35 cellular contexts compared by ENCODE assay signal in the genomic region with DNA sequence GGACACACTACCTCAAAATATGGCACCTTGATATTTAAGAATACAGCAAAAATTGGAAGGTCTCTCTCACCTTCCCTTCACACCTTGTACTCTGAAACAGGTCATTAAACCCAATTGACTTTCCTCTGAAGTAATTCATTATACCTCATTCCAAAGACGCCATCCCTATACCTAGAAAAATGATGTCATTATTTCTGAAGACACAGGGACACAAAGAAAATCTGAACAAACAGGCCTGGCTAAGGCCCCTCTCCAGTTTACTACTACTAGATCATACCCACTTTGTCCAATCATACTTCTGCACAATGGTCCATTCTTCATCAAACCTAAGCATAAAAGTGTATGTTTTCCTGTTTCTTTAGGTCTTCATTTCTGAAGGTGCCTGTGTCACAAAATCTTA.
A peak's percentile ranks its signal among the peaks of the same experiment; 100 is the strongest.
DNase-seq lines count a peak whose midpoint lies in the region; ATAC-seq, FAIRE-seq and TF ChIP-seq lines count a peak whose summit lies in the region.
"Had no signal": no experiment of that assay in that cellular context is flagged by ENCODE, and none has a peak within 500 bp of the region (broad histone marks: within the 10 kb centered on the region; RNA-seq: fewer than 3 reads in every experiment).

No MANE protein-coding gene starts in this region.

- peak overlapping the region; percentile 26 for H3K27ac Mint-ChIP-seq in activated CD4-positive, alpha-beta memory T cell treated with anti-CD3 and anti-CD28 coated beads, Interleukin-2, amount 10 ng/mL, durations not matched to agents 7 days and 5 days
- H3K27ac Mint-ChIP-seq in activated CD4-positive, alpha-beta memory T cell treated with anti-CD3 and anti-CD28 coated beads for 36 hours: no peak overlapping the region
- H3K27ac Mint-ChIP-seq: B cell; CD14-positive monocyte; CD4-positive, alpha-beta memory T cell; CD4-positive, alpha-beta T cell; CD4-positive, CD25-positive, alpha-beta regulatory T cell; CD8-positive, alpha-beta memory T cell; CD8-positive, alpha-beta T cell had no signal

- POLR2A ChIA-PET in activated CD4-positive, alpha-beta memory T cell treated with anti-CD3 and anti-CD28 coated beads, Interleukin-2, amount 10 ng/mL, durations not matched to agents 7 days and 5 days (lab: Charles Lee): no interaction called here
- POLR2A ChIA-PET in activated CD4-positive, alpha-beta memory T cell treated with anti-CD3 and anti-CD28 coated beads for 36 hours (lab: Charles Lee): no interaction called here
- POLR2A ChIA-PET in HepG2 (lab: Yijun Ruan, JAX): no interaction called here
- POLR2A ChIA-PET in HEK293 (lab: Yijun Ruan, JAX): no interaction called here

- H3K36me3 Mint-ChIP-seq in activated CD4-positive, alpha-beta memory T cell treated with anti-CD3 and anti-CD28 coated beads, Interleukin-2, amount 10 ng/mL, durations not matched to agents 7 days and 5 days (ENCODE audit: low read depth): no peaks in the 10 kb centered on the region
- H3K36me3 Mint-ChIP-seq in activated CD4-positive, alpha-beta memory T cell treated with anti-CD3 and anti-CD28 coated beads for 36 hours: no peaks in the 10 kb centered on the region
- H3K36me3 Mint-ChIP-seq: CD14-positive monocyte; CD4-positive, alpha-beta memory T cell; CD4-positive, CD25-positive, alpha-beta regulatory T cell; CD8-positive, alpha-beta memory T cell; CD8-positive, alpha-beta T cell had no signal

- no peak overlapping the region for H3K4me3 ChIP-seq in HepG2 (replicated peaks in 1 of 3; ENCODE audit: insufficient read depth in 1 of 3, low read depth in 2 of 3, low read length in 3 of 3)
- H3K4me3 ChIP-seq in right lobe of liver: no peak overlapping the region
- H3K4me3 ChIP-seq in HEK293 (ENCODE audit: low read depth, low read length): no peak overlapping the region
- H3K4me3 ChIP-seq: A549; BLaER1; BLaER1 treated with 17β-estradiol and CSF1 and Interleukin-3, amounts not matched to agents 10 nM and 100 nM had no signal

- H3K27ac ChIP-seq in HepG2 (ENCODE audit: extremely low read length, insufficient read depth, low read length) (no peak overlapping the region), right lobe of liver (no peak overlapping the region), HEK293 (ENCODE audit: extremely low read depth, low read depth, low read length) (no peak overlapping the region)
- H3K27ac ChIP-seq: 22Rv1; A549; BLaER1; BLaER1 treated with 17β-estradiol and CSF1 and Interleukin-3, amounts not matched to agents 10 nM and 100 nM; C4-2B had no signal

- no peak overlapping the region for H2AFZ ChIP-seq in HepG2 (ENCODE audit: low read length)

- 0% methylated on average over 1 of the region's 1 CpG for WGBS in HepG2 (ENCODE audit: low lambda C conversion rate)
- WGBS in right lobe of liver (ENCODE audit: insufficient coverage, low coverage, low lambda C conversion rate, missing lambda C conversion rate): 64% methylated on average over 1 of the region's 1 CpG

- no peak for TF ChIP-seq RAD21 in HepG2 (CRISPR knock-in tag; IDR thresholded peaks at IDR 0.05)

- H3K4me1 ChIP-seq in HepG2 (ENCODE audit: insufficient read depth, low read length) (no peaks in the 10 kb centered on the region), right lobe of liver (no peaks in the 10 kb centered on the region), HEK293 (ENCODE audit: control insufficient read depth, insufficient read depth, low read length) (no peaks in the 10 kb centered on the region)
- H3K4me1 ChIP-seq: A549, BE2C, BLaER1, Caco-2 had no signal

- no peak overlapping the region for H3K4me3 Mint-ChIP-seq in activated CD4-positive, alpha-beta memory T cell treated with anti-CD3 and anti-CD28 coated beads, Interleukin-2, amount 10 ng/mL, durations not matched to agents 7 days and 5 days
- no peak overlapping the region for H3K4me3 Mint-ChIP-seq in activated CD4-positive, alpha-beta memory T cell treated with anti-CD3 and anti-CD28 coated beads for 36 hours
- H3K4me3 Mint-ChIP-seq: B cell; CD14-positive monocyte; CD4-positive, alpha-beta memory T cell; CD4-positive, alpha-beta T cell; CD4-positive, CD25-positive, alpha-beta regulatory T cell; CD8-positive, alpha-beta memory T cell; CD8-positive, alpha-beta T cell had no signal

- no TSS peak for BruUV-seq in HepG2 (replicated peaks; lab: Mats Ljungman, UMichigan)

- H3K9ac ChIP-seq in HepG2 (ENCODE audit: insufficient read depth, low read depth, low read length): no peak overlapping the region
- H3K9ac ChIP-seq: BLaER1; BLaER1 treated with 17β-estradiol and CSF1 and Interleukin-3, amounts not matched to agents 10 nM and 100 nM had no signal

- peaks cover 13% of the 10 kb centered on the region for H3K9me3 Mint-ChIP-seq in activated CD4-positive, alpha-beta memory T cell treated with anti-CD3 and anti-CD28 coated beads, Interleukin-2, amount 10 ng/mL, durations not matched to agents 7 days and 5 days
- peaks cover 24% of the 10 kb centered on the region for H3K9me3 Mint-ChIP-seq in activated CD4-positive, alpha-beta memory T cell treated with anti-CD3 and anti-CD28 coated beads for 36 hours
- H3K9me3 Mint-ChIP-seq: CD4-positive, alpha-beta T cell had no signal

- H3K27me3 Mint-ChIP-seq in activated CD4-positive, alpha-beta memory T cell treated with anti-CD3 and anti-CD28 coated beads, Interleukin-2, amount 10 ng/mL, durations not matched to agents 7 days and 5 days: no peaks in the 10 kb centered on the region
- no peaks in the 10 kb centered on the region for H3K27me3 Mint-ChIP-seq in activated CD4-positive, alpha-beta memory T cell treated with anti-CD3 and anti-CD28 coated beads for 36 hours
- H3K27me3 Mint-ChIP-seq: B cell; CD4-positive, alpha-beta memory T cell; CD4-positive, alpha-beta T cell; CD4-positive, CD25-positive, alpha-beta regulatory T cell; CD8-positive, alpha-beta memory T cell had no signal

- FAIRE-seq in HepG2 (lab: Jason Lieb, UNC): no peak
- FAIRE-seq: A204.1, D721Med had no signal

- CTCF ChIA-PET in activated CD4-positive, alpha-beta memory T cell treated with anti-CD3 and anti-CD28 coated beads, Interleukin-2, amount 10 ng/mL, durations not matched to agents 7 days and 5 days (lab: Charles Lee): no interaction called here
- CTCF ChIA-PET in activated CD4-positive, alpha-beta memory T cell treated with anti-CD3 and anti-CD28 coated beads for 36 hours (lab: Charles Lee): no interaction called here
- CTCF ChIA-PET in HepG2 (lab: Yijun Ruan, JAX; ENCODE audit: low intra/inter-chr PET ratio, low total read pairs): no interaction called here
- CTCF ChIA-PET in HEK293 (lab: Yijun Ruan, JAX): no interaction called here

- ATAC-seq in HepG2: no peak
- ATAC-seq in right lobe of liver: no peak
- ATAC-seq: A549; CD8-positive, alpha-beta T cell had no signal

- H3K27me3 ChIP-seq in HepG2 (ENCODE audit: control insufficient read depth in 1 of 2, insufficient read depth in 2 of 2, low read length in 2 of 2) (no peaks in the 10 kb centered on the region), right lobe of liver (no peaks in the 10 kb centered on the region)
- H3K27me3 ChIP-seq: BE2C; BLaER1; BLaER1 treated with 17β-estradiol and CSF1 and Interleukin-3, amounts not matched to agents 10 nM and 100 nM had no signal

- H3K4me2 ChIP-seq in HepG2 (ENCODE audit: low read depth, low read length): no peak overlapping the region
- H3K4me2 ChIP-seq: A549; BLaER1; BLaER1 treated with 17β-estradiol and CSF1 and Interleukin-3, amounts not matched to agents 10 nM and 100 nM had no signal

- TF ChIP-seq POLR2A in HepG2 (IDR thresholded peaks at IDR 0.05; ENCODE audit: insufficient read depth in 1 of 2, low read depth in 2 of 2, low read length in 2 of 2) (no peak), right lobe of liver (IDR thresholded peaks at IDR 0.05) (no peak)

- no peak for DNase-seq in activated CD4-positive, alpha-beta memory T cell treated with anti-CD3 and anti-CD28 coated beads, Interleukin-2, amount 10 ng/mL, durations not matched to agents 7 days and 5 days
- no peak for DNase-seq in activated CD4-positive, alpha-beta memory T cell treated with anti-CD3 and anti-CD28 coated beads for 36 hours
- DNase-seq in HepG2 (ENCODE audit: low spot score) (no peak), right lobe of liver (no peak)
- no peak for DNase-seq in activated T-cell treated with anti-CD3 and anti-CD28 coated beads, Interleukin-2, amount 50 U/mL, for 48 hours
- DNase-seq: 8988T; ACHN; AML-193; BE2C; C1 segment of cervical spinal cord; Caco-2; Calu3; CD4-positive, alpha-beta memory T cell; CD4-positive, alpha-beta T cell; CD4-positive, CD25-positive, alpha-beta regulatory T cell; CD8-positive, alpha-beta memory T cell; CD8-positive, alpha-beta T cell; COR-L47; DMS 273 treated with DMSO at 0.1 percent for 48 hours; DMS153; DMS53; DMS79; DMS79 treated with DMSO at 0.1 percent for 48 hours; DND-41; EL had no signal

- H3K9me3 ChIP-seq in HepG2 (ENCODE audit: low read length): no peaks in the 10 kb centered on the region
- no peaks in the 10 kb centered on the region for H3K9me3 ChIP-seq in right lobe of liver
- no peaks in the 10 kb centered on the region for H3K9me3 ChIP-seq in HEK293 (ENCODE audit: control insufficient read depth, insufficient read depth, low read depth, low read length)
- H3K9me3 ChIP-seq: A549, BE2C, Caco-2 had no signal

- H3K4me1 Mint-ChIP-seq in activated CD4-positive, alpha-beta memory T cell treated with anti-CD3 and anti-CD28 coated beads, Interleukin-2, amount 10 ng/mL, durations not matched to agents 7 days and 5 days: no peaks in the 10 kb centered on the region
- no peaks in the 10 kb centered on the region for H3K4me1 Mint-ChIP-seq in activated CD4-positive, alpha-beta memory T cell treated with anti-CD3 and anti-CD28 coated beads for 36 hours (ENCODE audit: low read depth)
- H3K4me1 Mint-ChIP-seq: B cell; CD14-positive monocyte; CD4-positive, alpha-beta memory T cell; CD4-positive, CD25-positive, alpha-beta regulatory T cell; CD8-positive, alpha-beta memory T cell had no signal

- intact Hi-C loops in activated CD4-positive, alpha-beta memory T cell treated with anti-CD3 and anti-CD28 coated beads for 36 hours (cut with micrococcal nuclease): no loop called here
- intact Hi-C loops in HepG2 (cut with micrococcal nuclease; ENCODE audit: unreplicated experiment) (no loop called here), right lobe of liver (cut with DNase I) (no loop called here)

- TF ChIP-seq EP300 in HepG2 (IDR thresholded peaks at IDR 0.05; ENCODE audit: low read depth in 2 of 2, low read length in 2 of 2) (no peak), HepG2 (CRISPR knock-in tag; IDR thresholded peaks at IDR 0.05; ENCODE audit: borderline replicate concordance) (no peak)

- in situ Hi-C loops in HepG2 (cut with HindIII; ENCODE audit: extremely low pct_ligation_motif_present, low pct_unique_long_range_greater_than_20kb): no loop called here

- H3K36me3 ChIP-seq in HepG2 (replicated peaks in 1 of 2; ENCODE audit: control insufficient read depth in 1 of 2, insufficient read depth in 2 of 2, low read length in 2 of 2): no peaks in the 10 kb centered on the region
- no peaks in the 10 kb centered on the region for H3K36me3 ChIP-seq in right lobe of liver
- no peaks in the 10 kb centered on the region for H3K36me3 ChIP-seq in HEK293 (ENCODE audit: control insufficient read depth in 2 of 2, insufficient read depth in 1 of 2, low read length in 2 of 2)
- H3K36me3 ChIP-seq: BE2C; BLaER1; BLaER1 treated with 17β-estradiol and CSF1 and Interleukin-3, amounts not matched to agents 10 nM and 100 nM had no signal

- H4K20me1 ChIP-seq in HepG2 (ENCODE audit: insufficient read depth, low read length): no peaks in the 10 kb centered on the region
- H4K20me1 ChIP-seq: BLaER1; BLaER1 treated with 17β-estradiol and CSF1 and Interleukin-3, amounts not matched to agents 10 nM and 100 nM had no signal

- no peaks in the 10 kb centered on the region for H3K79me2 ChIP-seq in HepG2 (ENCODE audit: insufficient read depth, low read length)

- no peak for TF ChIP-seq CTCF in HepG2 (CRISPR knock-in tag; IDR thresholded peaks at IDR 0.05)
- TF ChIP-seq CTCF in right lobe of liver (IDR thresholded peaks at IDR 0.05): no peak
- no peak for TF ChIP-seq CTCF in HEK293 (tag by site-specific recombination; IDR thresholded peaks at IDR 0.05)
